ENCODE assay signal across 9 cellular contexts in the genomic region with DNA sequence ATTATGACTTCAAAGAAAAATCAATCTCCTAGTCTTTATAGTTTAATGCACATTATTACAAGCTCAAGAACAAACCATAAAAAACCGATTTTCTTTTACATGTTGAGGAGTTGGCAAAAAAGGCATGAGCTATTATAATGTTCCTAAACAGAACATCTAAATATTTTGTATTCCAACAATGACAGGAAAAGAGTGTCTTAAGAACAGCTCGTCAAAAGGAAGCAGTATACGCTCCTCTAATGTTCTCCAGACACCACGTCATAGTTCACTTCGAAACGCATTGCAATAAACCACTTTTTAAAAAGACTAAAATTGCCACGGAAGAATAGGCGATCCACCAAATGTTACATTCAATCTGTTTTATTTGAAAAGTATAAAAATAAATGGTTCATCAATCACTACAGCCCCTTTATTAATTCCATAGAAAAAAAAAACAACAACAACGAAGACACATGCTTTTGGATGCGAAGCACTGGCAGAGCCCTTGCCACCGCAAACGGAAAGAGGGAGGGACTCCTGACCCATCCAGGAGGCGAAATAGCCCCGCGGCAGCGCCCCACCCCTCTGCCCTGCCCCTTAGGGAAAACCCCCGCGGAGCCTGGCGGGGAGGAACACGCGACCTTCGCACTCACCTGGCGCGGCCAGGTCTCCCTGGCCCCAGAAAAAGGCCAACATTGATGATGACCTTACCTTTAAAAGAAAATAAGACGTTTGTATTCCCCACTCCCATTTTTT. TPM values are rescaled to one million over a fixed set of nuclear protein-coding genes. Genes with fewer than 3 reads are reported as not detected.
DNase-seq lines count a peak whose midpoint lies in the region; ATAC-seq and TF ChIP-seq lines count a peak whose summit lies in the region.
"Had no signal": no experiment of that assay in that cellular context is flagged by ENCODE, and none has a peak within 500 bp of the region (broad histone marks: within the 10 kb centered on the region; RNA-seq: fewer than 3 reads in every experiment).

No MANE protein-coding gene starts in this region.

- no peak for DNase-seq in CD4-positive, CD25-positive, alpha-beta regulatory T cell
- DNase-seq in adipocyte (ENCODE audit: low read depth) = no peak
- DNase-seq in right atrium auricular region (ENCODE audit: low spot score) = no peak
- no peak for DNase-seq in osteoblast (ENCODE audit: insufficient read length, low spot score, missing footprints)
- DNase-seq in MM.1S = no peak
- DNase-seq in UCSD-AML1 (lab: John Stamatoyannopoulos, UW; ENCODE audit: unreplicated experiment) = no peak
- no peak for DNase-seq in activated CD8-positive, alpha-beta memory T cell treated with anti-CD3 and anti-CD28 coated beads for 24 hours
- DNase-seq: DMS 273 treated with DMSO at 0.1 percent for 48 hours had no signal

- H3K4me1 ChIP-seq in CD4-positive, CD25-positive, alpha-beta regulatory T cell (ENCODE audit: control insufficient read depth, insufficient read depth, low read length, poor library complexity, severe bottlenecking) = peaks cover 24% of the 10 kb centered on the region
- H3K4me1 ChIP-seq in adipocyte (ENCODE audit: control insufficient read depth, insufficient read depth, low read length) (peaks cover 33% of the 10 kb centered on the region), right atrium auricular region (peaks cover 0 to 62% of the 10 kb centered on the region in 2 donors), osteoblast (ENCODE audit: insufficient read depth, low read length) (peaks cover 7% of the 10 kb centered on the region), MM.1S (ENCODE audit: low read length) (no peaks in the 10 kb centered on the region)

- H2AFZ ChIP-seq in osteoblast (ENCODE audit: low read length) = peak overlapping the region; percentile 31
- no peak overlapping the region for H2AFZ ChIP-seq in MM.1S (ENCODE audit: low read length)

- peaks cover 42% of the 10 kb centered on the region for H3K36me3 Mint-ChIP-seq in CD4-positive, CD25-positive, alpha-beta regulatory T cell

- H3K4me1 Mint-ChIP-seq in CD4-positive, CD25-positive, alpha-beta regulatory T cell = peaks cover 49 to 77% (median 57%) of the 10 kb centered on the region in 4 donors

- no peaks in the 10 kb centered on the region for H3K9me3 ChIP-seq in CD4-positive, CD25-positive, alpha-beta regulatory T cell (ENCODE audit: control insufficient read depth in 2 of 2, low read length in 2 of 2)
- H3K9me3 ChIP-seq in adipocyte (ENCODE audit: control insufficient read depth, low read length) (no peaks in the 10 kb centered on the region), right atrium auricular region (no peaks in the 10 kb centered on the region), osteoblast (ENCODE audit: low read depth, low read length) (no peaks in the 10 kb centered on the region), MM.1S (replicated peaks; ENCODE audit: insufficient read depth, low read length) (no peaks in the 10 kb centered on the region)

- no peak for ATAC-seq in CD4-positive, CD25-positive, alpha-beta regulatory T cell (ENCODE audit: low read depth in 2 of 2)
- ATAC-seq in HG03196 (IDR thresholded peaks at IDR 0.05; ENCODE audit: unreplicated experiment) = no peak

- no peaks in the 10 kb centered on the region for H3K27me3 ChIP-seq in CD4-positive, CD25-positive, alpha-beta regulatory T cell (ENCODE audit: control insufficient read depth, insufficient read depth, low read length)
- H3K27me3 ChIP-seq in adipocyte (replicated peaks; ENCODE audit: control insufficient read depth, insufficient read depth, low read length) (no peaks in the 10 kb centered on the region), right atrium auricular region (no peaks in the 10 kb centered on the region), osteoblast (ENCODE audit: insufficient read depth, low read length) (no peaks in the 10 kb centered on the region), MM.1S (replicated peaks; ENCODE audit: insufficient read depth, low read length) (no peaks in the 10 kb centered on the region)

- no peaks in the 10 kb centered on the region for H3K79me2 ChIP-seq in osteoblast (ENCODE audit: insufficient read depth, low read length)
- H3K79me2 ChIP-seq in MM.1S (ENCODE audit: low read length) = no peaks in the 10 kb centered on the region

- H3K27ac ChIP-seq in CD4-positive, CD25-positive, alpha-beta regulatory T cell (ENCODE audit: insufficient read depth, low read length, poor library complexity, severe bottlenecking) = no peak overlapping the region
- H3K27ac ChIP-seq in right atrium auricular region (peak overlapping the region; percentile 67 to 81), osteoblast (ENCODE audit: low read depth, low read length) (no peak overlapping the region), MM.1S (ENCODE audit: low read length) (no peak overlapping the region)

- TF ChIP-seq CTCF in right atrium auricular region (IDR thresholded peaks at IDR 0.05) (no peak), osteoblast (IDR thresholded peaks at IDR 0.05; ENCODE audit: extremely low read depth, low read depth, low read length) (no peak), MM.1S (IDR thresholded peaks at IDR 0.05; ENCODE audit: low read length) (no peak)

- H3K9me3 Mint-ChIP-seq in CD4-positive, CD25-positive, alpha-beta regulatory T cell = peaks cover 0 to 3% (median 0%) of the 10 kb centered on the region in 7 donors

- no peak overlapping the region for H3K4me3 ChIP-seq in CD4-positive, CD25-positive, alpha-beta regulatory T cell (ENCODE audit: low read depth, low read length)
- H3K4me3 ChIP-seq in adipocyte (ENCODE audit: low read length) (peak overlapping the region; percentile 77), right atrium auricular region (peak overlapping the region; percentile 26 to 47), osteoblast (ENCODE audit: insufficient read depth, low read length) (peak overlapping the region; percentile 59), MM.1S (ENCODE audit: low read length) (no peak overlapping the region)

- H3K27ac Mint-ChIP-seq in CD4-positive, CD25-positive, alpha-beta regulatory T cell = peak overlapping the region in 2 of 3 donors; percentile 0 to 11

- peak overlapping the region; percentile 76 for H3K9ac ChIP-seq in adipocyte (ENCODE audit: low read length)
- H3K9ac ChIP-seq in MM.1S (ENCODE audit: low read length) = no peak overlapping the region

- peak overlapping the region; percentile 67 for H3K4me2 ChIP-seq in osteoblast (ENCODE audit: insufficient read depth, low read length)
- H3K4me2 ChIP-seq in MM.1S (ENCODE audit: low read depth, low read length) = no peak overlapping the region

- no peaks in the 10 kb centered on the region for H3K9me2 ChIP-seq in MM.1S (replicated peaks; ENCODE audit: insufficient read depth, low read length)

- no peaks in the 10 kb centered on the region for H3F3A ChIP-seq in MM.1S (ENCODE audit: insufficient read depth, low read length)

- H4K20me1 ChIP-seq in osteoblast (ENCODE audit: insufficient read depth, low read length) = no peaks in the 10 kb centered on the region
- H4K20me1 ChIP-seq in MM.1S (ENCODE audit: insufficient read depth, low read length) = no peaks in the 10 kb centered on the region

- peaks cover 36% of the 10 kb centered on the region for H3K36me3 ChIP-seq in CD4-positive, CD25-positive, alpha-beta regulatory T cell (ENCODE audit: control insufficient read depth, insufficient read depth, low read length)
- H3K36me3 ChIP-seq in adipocyte (ENCODE audit: control insufficient read depth, insufficient read depth, low read length, severe bottlenecking) (no peaks in the 10 kb centered on the region), right atrium auricular region (no peaks in the 10 kb centered on the region), osteoblast (ENCODE audit: insufficient read depth, low read length) (no peaks in the 10 kb centered on the region), MM.1S (replicated peaks; ENCODE audit: insufficient read depth, low read length) (no peaks in the 10 kb centered on the region)

- H3K27me3 Mint-ChIP-seq in CD4-positive, CD25-positive, alpha-beta regulatory T cell = no peaks in the 10 kb centered on the region

- H3K4me3 Mint-ChIP-seq in CD4-positive, CD25-positive, alpha-beta regulatory T cell = no peak overlapping the region

RNA-seq across cellular contexts. Expression of gene MBP, which starts 45.8 kb away (rescaled TPM):
- 172 TPM for total RNA-seq in CD4-positive, CD25-positive, alpha-beta regulatory T cell
- polyA plus RNA-seq in CD4-positive, CD25-positive, alpha-beta regulatory T cell = 100 to 1,000 TPM; 134 to 145 (median 141) TPM
- total RNA-seq in right atrium auricular region (10 to 100 TPM; 15.4 to 15.8 TPM), osteoblast (1.5 and 2.2 TPM in 2 replicates)

Comparison
In these comparisons a context has a peak if more than half of its experiments do, and no peak if none do; other contexts are left out.
1. H3K27ac ChIP-seq: peak in right atrium auricular region (2 of 2); none in CD4-positive, CD25-positive, alpha-beta regulatory T cell (single experiment), osteoblast (single experiment) and MM.1S (single experiment).
2. H3K4me3 ChIP-seq: peak in adipocyte (single experiment), right atrium auricular region (2 of 2) and osteoblast (single experiment); none in CD4-positive, CD25-positive, alpha-beta regulatory T cell (single experiment) and MM.1S (single experiment).
3. RNA of gene MBP, which starts 45.8 kb away (total RNA-seq): 172 TPM in CD4-positive, CD25-positive, alpha-beta regulatory T cell (single experiment); 15.4 to 15.8 TPM in right atrium auricular region and 1.5 to 2.2 TPM in osteoblast; every median in the first group is over 10 times any median in the second.